ENCODE assay signal across 25 cellular contexts in the genomic region with DNA sequence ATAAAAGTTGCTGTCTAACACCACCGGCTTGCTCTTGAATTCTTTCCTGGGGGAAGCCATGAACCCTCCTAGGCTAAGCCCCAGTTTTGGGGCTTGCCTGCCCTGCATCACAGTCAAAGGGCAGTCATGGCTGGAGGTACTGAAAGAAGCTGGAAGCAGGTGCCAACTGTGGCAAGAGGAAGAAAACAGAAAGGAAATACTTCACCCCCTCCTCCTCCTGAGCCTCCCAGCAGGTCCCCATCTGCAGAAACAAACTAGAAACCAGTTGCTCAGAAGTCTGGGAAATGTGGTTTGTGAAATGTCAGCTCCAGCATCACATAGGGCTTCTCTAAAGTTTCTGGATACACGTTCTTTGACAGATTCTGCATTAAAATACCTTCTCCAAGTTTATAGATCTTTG.
"Had no signal": no experiment of that assay in that cellular context is flagged by ENCODE, and none has a peak within 500 bp of the region (broad histone marks: within the 10 kb centered on the region; RNA-seq: fewer than 3 reads in every experiment).

No MANE protein-coding gene starts in this region.

- H3K4me3 ChIP-seq: neural progenitor cell, ovary, psoas muscle, right lobe of liver, sigmoid colon, stomach, thoracic aorta, thyroid gland, tibial nerve, upper lobe of left lung, vagina had no signal

- H3K4me2 ChIP-seq: neural progenitor cell had no signal

- H3K27me3 ChIP-seq: neural progenitor cell, ovary, right lobe of liver, sigmoid colon, stomach, thyroid gland, tibial nerve, upper lobe of left lung, vagina had no signal

- H3K27ac ChIP-seq: neural progenitor cell, ovary, parathyroid adenoma, psoas muscle, right lobe of liver, sigmoid colon, stomach, thoracic aorta, thyroid gland, tibial nerve, upper lobe of left lung, vagina had no signal

- H3K36me3 ChIP-seq: neural progenitor cell, ovary, right lobe of liver, sigmoid colon, stomach, thoracic aorta, thyroid gland, tibial nerve, upper lobe of left lung, vagina had no signal

- H3K4me1 ChIP-seq: neural progenitor cell, parathyroid adenoma, psoas muscle, right lobe of liver, thyroid gland, tibial nerve, upper lobe of left lung, vagina had no signal

- H3K79me2 ChIP-seq: parathyroid adenoma had no signal

- H3K9ac ChIP-seq: neural progenitor cell, parathyroid adenoma had no signal

- DNase-seq: natural killer cell; occipital lobe; ovary; posterior cingulate gyrus; psoas muscle; right cardiac atrium; right lobe of liver; sigmoid colon; small intestine; stimulated activated CD4-positive, alpha-beta T cell treated with anti-CD3 and anti-CD28 coated beads, Interleukin-15, amount 100 ng/mL, for 24 hours; stimulated activated CD4-positive, alpha-beta T cell treated with anti-CD3 and anti-CD28 coated beads, Interleukin-2, amount 100 ng/mL, for 24 hours; stimulated activated CD4-positive, alpha-beta T cell treated with anti-CD3 and anti-CD28 coated beads, Interleukin-2, amount 100 ng/mL, for 48 hours; stimulated activated CD4-positive, alpha-beta T cell treated with anti-CD3 and anti-CD28 coated beads, Interleukin-4, amount 100 ng/mL, for 24 hours; stimulated activated naive B cell treated with anti-CD40 and anti-IgM and Interleukin-4, amounts not matched to agents 10 μg/mL and 1 μg/mL and 100 μg/mL, for 72 hours; stimulated activated naive CD4-positive, alpha-beta T cell treated with Interleukin-2 at 50 U/mL for 16 hours; stomach; thyroid gland; trophoblast cell; upper lobe of left lung had no signal

- ATAC-seq: natural killer cell; psoas muscle; right cardiac atrium; right lobe of liver; stimulated activated effector memory CD8-positive, alpha-beta T cell treated with anti-CD3 and anti-CD28 coated beads, Interleukin-12 subunit alpha, Interleukin-12 subunit beta, amount 100 ng/mL, for 72 hours; stimulated activated naive B cell treated with anti-CD40 and anti-IgM and Interleukin-4, amounts not matched to agents 10 μg/mL and 1 μg/mL and 100 μg/mL, for 72 hours had no signal

- H2AFZ ChIP-seq: neural progenitor cell, parathyroid adenoma had no signal

- H3K9me3 ChIP-seq: ovary, psoas muscle, stomach, thoracic aorta, thyroid gland, vagina had no signal
